10 cellular contexts compared by ENCODE assay signal in genomic region chr2:111975053-111975552, GRCh38.
DNase-seq lines count a peak whose midpoint lies in the region; ATAC-seq and TF ChIP-seq lines count a peak whose summit lies in the region.
"Had no signal": no experiment of that assay in that cellular context is flagged by ENCODE, and none has a peak within 500 bp of the region (broad histone marks: within the 10 kb centered on the region; RNA-seq: fewer than 3 reads in every experiment).

No MANE protein-coding gene starts in this region.

- no peak for TF ChIP-seq POLR2A in spleen (IDR thresholded peaks at IDR 0.05)

- H3K27me3 ChIP-seq in PC-9 (ENCODE audit: insufficient read depth, low read depth) (no peaks in the 10 kb centered on the region), spleen (replicated peaks in 1 of 7) (no peaks in the 10 kb centered on the region)

- H2AFZ ChIP-seq in PC-9: no peak overlapping the region

- WGBS in spleen, 5 donors: 43 to 64% (median 54%) methylated on average over 11 of the region's 11 CpGs

- peaks cover 38% of the 10 kb centered on the region for H3K4me1 ChIP-seq in PC-9 (replicated peaks; ENCODE audit: insufficient read depth)
- H3K4me1 ChIP-seq in spleen: no peaks in the 10 kb centered on the region

- TF ChIP-seq CTCF in PC-9 (conservative IDR thresholded peaks at IDR 0.05) (no peak), spleen (IDR thresholded peaks at IDR 0.05 in 8 of 11, conservative IDR thresholded peaks at IDR 0.05 in 3 of 11) (no peak)

- BruUV-seq in PC-9 (replicated peaks; lab: Mats Ljungman, UMichigan): no TSS peak

- intact Hi-C loops in PC-9 (cut with micrococcal nuclease; ENCODE audit: unreplicated experiment) (loop anchor here (1.0 to 5.0 kb wide), 5 partner anchors 9 to 76 kb away; partner anchors contain the start of gene MERTK), spleen (cut with DNase I; ENCODE audit: low total_unique reads) (no loop called here)

- peak overlapping the region; percentile 67 for H3K27ac ChIP-seq in PC-9
- H3K27ac ChIP-seq in epithelial cell of prostate: peak overlapping the region; percentile 24
- no peak overlapping the region for H3K27ac ChIP-seq in spleen

- no peaks in the 10 kb centered on the region for H3K36me3 ChIP-seq in PC-9 (ENCODE audit: low read depth)
- H3K36me3 ChIP-seq in spleen: peaks cover 0 to 39% (median 4%) of the 10 kb centered on the region in 6 donors

- DNase-seq in EH (ENCODE audit: low read depth) (peak; percentile 89), PC-9 (peak; percentile 91 to 99), epithelial cell of prostate (ENCODE audit: low read depth, low spot score) (peak; percentile 98), pulmonary artery endothelial cell (ENCODE audit: low read depth, low spot score) (peak; percentile 99), HuH-7 (ENCODE audit: low spot score) (no peak), spleen (no peak), GF-D8 (lab: John Stamatoyannopoulos, UW) (no peak)
- DNase-seq: activated CD4-positive, alpha-beta memory T cell treated with anti-CD3 and anti-CD28 coated beads for 36 hours; effector CD4-positive, alpha-beta T cell had no signal

- H3K4me3 ChIP-seq in PC-9: no peak overlapping the region
- no peak overlapping the region for H3K4me3 ChIP-seq in spleen

- peak overlapping the region; percentile 52 for H3K4me2 ChIP-seq in PC-9

- H3F3A ChIP-seq in PC-9 (ENCODE audit: insufficient read depth, low read depth): peaks cover 25% of the 10 kb centered on the region

- ATAC-seq in HG03095 (IDR thresholded peaks at IDR 0.05; ENCODE audit: unreplicated experiment): no peak

- H3K9me3 ChIP-seq in PC-9 (ENCODE audit: insufficient read depth, low read depth) (peaks cover 7% of the 10 kb centered on the region; the same call in 1 of the 2 replicates), spleen (peaks cover 0 to 25% (median 15%) of the 10 kb centered on the region in 8 donors)

- H3K9me2 ChIP-seq in PC-9 (ENCODE audit: insufficient read depth): no peaks in the 10 kb centered on the region

- H3K79me2 ChIP-seq in PC-9 (ENCODE audit: low read depth): no peaks in the 10 kb centered on the region

- CTCF ChIA-PET in PC-9 (lab: Charles Lee): no interaction called here

- H4K20me1 ChIP-seq in PC-9 (ENCODE audit: insufficient read depth): no peaks in the 10 kb centered on the region

- POLR2A ChIA-PET in PC-9 (lab: Charles Lee; ENCODE audit: unreplicated experiment): no interaction called here

Comparison
In these comparisons a context has a peak if more than half of its experiments do, and no peak if none do; other contexts are left out.
1. DNase-seq: peak in EH (single experiment), PC-9 (2 of 2), epithelial cell of prostate (single experiment) and pulmonary artery endothelial cell (single experiment); none in HuH-7 (single experiment), spleen (single experiment) and GF-D8 (single experiment).
2. H3K27ac ChIP-seq: peak in PC-9 (single experiment) and epithelial cell of prostate (single experiment); none in spleen (0 of 8).